In the genomic region with DNA sequence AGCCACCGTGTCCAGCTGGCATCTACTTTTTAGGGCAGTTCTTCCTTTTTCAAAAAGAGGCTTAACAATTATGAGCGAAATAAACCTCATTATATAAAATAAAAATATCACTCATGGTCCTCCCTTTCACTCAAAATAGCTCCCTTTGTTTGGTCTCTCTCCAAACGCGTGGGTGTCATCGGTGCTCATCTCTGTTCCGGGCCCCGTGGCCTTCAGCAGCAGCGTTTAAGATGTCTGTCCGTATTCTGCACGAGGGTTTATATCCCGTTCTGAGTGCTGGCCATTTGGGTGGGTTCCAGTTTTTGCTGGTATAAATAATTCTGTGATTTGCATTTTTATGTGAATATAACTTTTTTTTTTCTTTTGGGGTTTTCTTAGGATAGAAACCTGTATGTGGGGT, we compare ENCODE assay signal across 24 cellular contexts.
"Had no signal": no experiment of that assay in that cellular context is flagged by ENCODE, and none has a peak within 500 bp of the region (broad histone marks: within the 10 kb centered on the region; RNA-seq: fewer than 3 reads in every experiment).

No MANE protein-coding gene starts in this region.

- H3K27ac ChIP-seq: colonic mucosa, epithelial cell of prostate, lower lobe of right lung, ovary, transverse colon, upper lobe of right lung, uterus had no signal

- DNase-seq: colonic mucosa; effector CD8-positive, alpha-beta T cell; endodermal cell; foreskin fibroblast; glutamatergic neuron; hippocampal formation; kidney glomerular epithelial cell; left colon; left ventricle myocardium superior; lower lobe of right lung; natural killer cell; occipital lobe; stimulated activated CD4-positive, alpha-beta T cell treated with anti-CD3 and anti-CD28 coated beads, Interleukin-4, amount 100 ng/mL, for 4 hours; stimulated activated naive CD8-positive, alpha-beta T cell treated with anti-CD3 and anti-CD28 coated beads, Interleukin-15, Interleukin-2, amounts not matched to agents 100 U/mL and 50 U/mL, for 24 hours; transverse colon; upper lobe of right lung; uterus had no signal

- H3K9me3 ChIP-seq: colonic mucosa, heart right ventricle, lower lobe of right lung, ovary, transverse colon, upper lobe of right lung, uterus had no signal

- H3K27me3 ChIP-seq: colonic mucosa, heart right ventricle, ovary, transverse colon, upper lobe of right lung, uterus had no signal

- H3K4me1 ChIP-seq: colonic mucosa, lower lobe of right lung, transverse colon, upper lobe of right lung, uterus had no signal

- H3K36me3 ChIP-seq: ovary, uterus had no signal

- FAIRE-seq: islet of Langerhans had no signal

- ATAC-seq: esophagus mucosa; left colon; left ventricle myocardium superior; lower lobe of right lung; natural killer cell; sciatic nerve; stimulated activated memory B cell treated with anti-CD40 and anti-IgM and Interleukin-4, amounts not matched to agents 10 μg/mL and 1 μg/mL and 100 μg/mL, for 72 hours; stimulated activated naive CD8-positive, alpha-beta T cell treated with anti-CD3 and anti-CD28 coated beads, Interleukin-15, Interleukin-2, amounts not matched to agents 100 U/mL and 50 U/mL, for 24 hours; upper lobe of right lung had no signal

- H3K4me3 ChIP-seq: colonic mucosa, heart right ventricle, lower lobe of right lung, ovary, transverse colon, upper lobe of right lung, uterus had no signal
